Comparison of ENCODE assay signal across 8 cellular contexts in the genomic region with DNA sequence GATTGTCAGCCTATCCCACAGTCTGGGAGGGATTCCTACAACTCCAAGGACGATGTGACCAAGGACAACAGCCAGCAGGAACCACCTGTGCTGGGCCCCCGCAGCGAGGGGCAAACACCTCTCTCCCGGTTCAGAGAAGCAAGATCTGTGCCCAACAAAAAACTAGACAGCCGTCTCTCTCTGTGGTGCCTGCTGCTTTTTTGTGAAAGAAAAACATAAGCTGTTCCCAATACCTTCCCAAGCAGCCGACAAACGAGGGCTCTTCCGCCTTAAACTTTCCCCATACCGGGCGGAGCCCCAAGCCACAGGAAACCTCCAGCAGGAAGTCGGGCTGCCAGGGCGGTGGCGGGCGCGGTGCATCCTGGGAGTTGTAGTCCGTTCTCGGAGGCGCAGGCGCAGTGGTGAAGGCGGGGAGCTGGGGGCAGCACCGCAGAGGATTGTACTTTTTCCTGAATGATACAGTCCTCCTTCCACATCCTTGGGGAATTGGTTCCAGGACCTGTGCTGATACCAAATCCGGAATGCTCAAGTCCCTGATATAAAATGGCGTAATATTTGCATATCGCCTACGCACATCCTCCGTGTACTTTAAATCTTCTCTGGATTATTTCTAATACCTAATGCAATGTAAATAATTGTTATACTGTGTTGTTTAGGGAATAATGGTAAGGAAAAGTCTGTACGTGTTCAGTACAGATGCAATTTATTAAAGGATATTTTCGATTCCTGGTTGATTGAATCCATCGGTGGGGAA.
DNase-seq lines count a peak whose midpoint lies in the region; ATAC-seq, FAIRE-seq and TF ChIP-seq lines count a peak whose summit lies in the region.

No MANE protein-coding gene starts in this region.

- peaks cover 4% of the 10 kb centered on the region for H3K36me3 Mint-ChIP-seq in type B pancreatic cell

- TF ChIP-seq POLR2A in GM12891 (IDR thresholded peaks at IDR 0.05; ENCODE audit: low read depth, low read length) = peak; percentile 84

- H3K4me1 ChIP-seq in heart right ventricle = peaks cover 2 to 43% (median 31%) of the 10 kb centered on the region in 9 donors

- no peaks in the 10 kb centered on the region for H3K36me3 ChIP-seq in heart right ventricle

- ATAC-seq in HG02840 (IDR thresholded peaks at IDR 0.05; ENCODE audit: low FRiP score, unreplicated experiment) (peak; percentile 60), heart right ventricle (peak; percentile 97 to 99 (median 99))

- peak overlapping the region; percentile 87 to 99 (median 96) for H3K27ac ChIP-seq in heart right ventricle

- H3K9me3 Mint-ChIP-seq in type B pancreatic cell = no peaks in the 10 kb centered on the region

- intact Hi-C loops in heart right ventricle (cut with DNase I) = loop anchor here in 9 of 10 donors (1.0 to 10.0 kb wide), 20 partner anchors 60 to 273 kb away; a partner anchor contains a TSS

- 0 to 1% methylated on average over 29 of the region's 29 CpGs for WGBS in heart right ventricle, 2 donors

- H3K4me3 Mint-ChIP-seq in type B pancreatic cell = peak overlapping the region; percentile 95

- TF ChIP-seq CTCF in heart right ventricle (IDR thresholded peaks at IDR 0.05) (no peak), type B pancreatic cell (conservative IDR thresholded peaks at IDR 0.05) (no peak)

- H3K27ac Mint-ChIP-seq in type B pancreatic cell = peak overlapping the region; percentile 96

- no peaks in the 10 kb centered on the region for H3K27me3 Mint-ChIP-seq in type B pancreatic cell

- FAIRE-seq in GM12891 (lab: Jason Lieb, UNC) = peak; percentile 99

- peaks cover 24% of the 10 kb centered on the region for H3K4me1 Mint-ChIP-seq in type B pancreatic cell (ENCODE audit: unreplicated experiment)

- H3K4me3 ChIP-seq in heart right ventricle = peak overlapping the region; percentile 49 to 72 (median 68)

- no peaks in the 10 kb centered on the region for H3K27me3 ChIP-seq in heart right ventricle

- peak; percentile 43 for DNase-seq in GM12891 (ENCODE audit: insufficient read length, low spot score)
- peak; percentile 72 for DNase-seq in NCI-H1436 treated with DMSO at 0.1 percent for 48 hours (lab: John Stamatoyannopoulos, UW)
- DNase-seq in T follicular helper cell (ENCODE audit: low read depth) = peak; percentile 86
- DNase-seq in amniotic epithelial cell (ENCODE audit: low read depth) = peak; percentile 92
- DNase-seq in heart right ventricle = peak; percentile 97 to 99
- peak; percentile 97 for DNase-seq in pons (ENCODE audit: low spot score)
- peak; percentile 98 for DNase-seq in type B pancreatic cell (ENCODE audit: extremely low spot score, unreplicated experiment)

- no peaks in the 10 kb centered on the region for H3K9me3 ChIP-seq in heart right ventricle

TF ChIP-seq in GM12891, 5 proteins besides CTCF, POLR2A, EP300 and RAD21:
- peak; percentile 98 for TF ChIP-seq POU2F2 (IDR thresholded peaks at IDR 0.05; ENCODE audit: low read depth, low read length)
- peak; percentile 74; the same call in 1 of the 2 replicates for TF ChIP-seq TAF1 (IDR thresholded peaks at IDR 0.05; ENCODE audit: low read depth, low read length)
- TF ChIP-seq POLR2AphosphoS5 (IDR thresholded peaks at IDR 0.05; ENCODE audit: low read depth, low read length) = peak; percentile 82
- peak; percentile 31; the same call in 1 of the 2 replicates for TF ChIP-seq SPI1 (IDR thresholded peaks at IDR 0.05; ENCODE audit: low read depth, low read length)
- no peak for TF ChIP-seq PAX5 (IDR thresholded peaks at IDR 0.05; ENCODE audit: insufficient read depth, low read length, severe bottlenecking)

Comparison
In these comparisons a context has a peak if more than half of its experiments do, and no peak if none do; other contexts are left out.
1. Peak in every context shown above with its lines: DNase-seq, ATAC-seq, H3K4me3 ChIP-seq and H3K27ac ChIP-seq.
2. DNase-seq: peak in every context shown above with its lines; median percentile 98 in heart right ventricle; 98 in type B pancreatic cell; 97 in pons; 92 in amniotic epithelial cell; 86 in T follicular helper cell; 72 in NCI-H1436 treated with DMSO at 0.1 percent for 48 hours; 43 in GM12891.